ENCODE assay signal across 1 cellular context in the genomic region with DNA sequence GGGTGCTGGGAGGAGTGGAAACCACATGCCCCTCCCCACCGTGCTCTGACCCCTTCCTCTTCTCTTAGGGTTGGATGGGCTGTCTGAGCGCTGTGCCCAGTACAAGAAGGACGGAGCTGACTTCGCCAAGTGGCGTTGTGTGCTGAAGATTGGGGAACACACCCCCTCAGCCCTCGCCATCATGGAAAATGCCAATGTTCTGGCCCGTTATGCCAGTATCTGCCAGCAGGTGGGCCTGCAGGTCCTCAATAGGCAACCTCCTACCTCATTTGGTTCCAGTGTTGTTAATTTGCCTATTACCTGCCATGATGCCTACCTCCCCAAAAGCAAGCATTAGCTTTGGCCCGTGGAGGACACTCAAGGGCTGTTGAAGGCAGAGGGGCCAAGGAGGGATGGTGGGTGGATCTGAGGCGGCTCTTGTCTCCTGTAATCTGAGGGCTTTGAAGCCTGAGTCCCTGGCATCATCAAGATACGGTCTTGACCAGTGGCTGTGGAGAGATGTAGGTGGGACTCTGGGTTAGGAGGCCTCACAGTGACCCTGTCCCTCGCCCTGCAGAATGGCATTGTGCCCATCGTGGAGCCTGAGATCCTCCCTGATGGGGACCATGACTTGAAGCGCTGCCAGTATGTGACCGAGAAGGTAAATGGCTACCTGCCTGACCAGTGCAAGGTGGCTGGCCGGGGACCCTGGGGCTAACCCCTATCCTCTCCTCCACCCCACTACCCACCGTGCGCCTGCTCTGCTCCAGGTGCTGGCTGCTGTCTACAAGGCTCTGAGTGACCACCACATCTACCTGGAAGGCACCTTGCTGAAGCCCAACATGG.
TF ChIP-seq lines count a peak whose summit lies in the region.

No MANE protein-coding gene starts in this region.

TF ChIP-seq in endothelial cell of umbilical vein, 7 proteins besides CTCF, POLR2A, EP300 and RAD21:
- TF ChIP-seq MYC (IDR thresholded peaks at IDR 0.05; ENCODE audit: low read depth, low read length) (no peak), POLR2AphosphoS5 (IDR thresholded peaks at IDR 0.05; ENCODE audit: insufficient read depth, low read depth, low read length) (peak; percentile 20), JUN (IDR thresholded peaks at IDR 0.05; ENCODE audit: borderline replicate concordance, insufficient read depth, insufficient read length, low read depth) (no peak)
